ENCODE assay signal across 25 cellular contexts in genomic region chr17:49373115-49373514, GRCh38.
"Had no signal": no experiment of that assay in that cellular context is flagged by ENCODE, and none has a peak within 500 bp of the region (broad histone marks: within the 10 kb centered on the region; RNA-seq: fewer than 3 reads in every experiment).

No MANE protein-coding gene starts in this region.

- ATAC-seq: esophagus mucosa; gastrocnemius medialis; left lobe of liver; naive thymus-derived CD8-positive, alpha-beta T cell; psoas muscle; right cardiac atrium had no signal

- H3K4me1 ChIP-seq: gastrocnemius medialis, psoas muscle, stomach, thyroid gland, vagina had no signal

- H3K9me3 Mint-ChIP-seq: naive thymus-derived CD8-positive, alpha-beta T cell; nephron progenitor cell had no signal

- H3K36me3 ChIP-seq: gastrocnemius medialis, ovary, spleen, stomach, thyroid gland, vagina had no signal

- DNase-seq: dorsolateral prefrontal cortex; effector CD4-positive, alpha-beta T cell; foreskin fibroblast; gastrocnemius medialis; kidney; mesenchymal stem cell; midbrain; naive thymus-derived CD8-positive, alpha-beta T cell; nephron progenitor cell; occipital lobe; ovary; psoas muscle; right cardiac atrium; spleen; stimulated activated CD4-positive, alpha-beta T cell treated with anti-CD3 and anti-CD28 coated beads, Interleukin-4, amount 100 ng/mL, for 4 hours; stimulated activated naive CD4-positive, alpha-beta T cell; stomach; thyroid gland; trophoblast cell had no signal

- H3K27ac Mint-ChIP-seq: nephron progenitor cell had no signal

- H3K27me3 Mint-ChIP-seq: naive thymus-derived CD8-positive, alpha-beta T cell had no signal

- H3K27me3 ChIP-seq: dorsolateral prefrontal cortex, gastrocnemius medialis, ovary, spleen, stomach, thyroid gland, vagina had no signal

- H3K27ac ChIP-seq: dorsolateral prefrontal cortex, epithelial cell of prostate, gastrocnemius medialis, ovary, psoas muscle, skin epidermis, stomach, thyroid gland, vagina had no signal

- H3K4me3 ChIP-seq: dorsolateral prefrontal cortex, gastrocnemius medialis, lung, ovary, psoas muscle, skin epidermis, spleen, stomach, thyroid gland, vagina had no signal

- H3K4me3 Mint-ChIP-seq: naive thymus-derived CD8-positive, alpha-beta T cell; nephron progenitor cell had no signal
